22 cellular contexts compared by ENCODE assay signal in genomic region chr6:169684056-169684455, GRCh38. TPM values are rescaled to one million over a fixed set of nuclear protein-coding genes. Genes with fewer than 3 reads are reported as not detected.
DNase-seq lines count a peak whose midpoint lies in the region; ATAC-seq and TF ChIP-seq lines count a peak whose summit lies in the region.
"Had no signal": no experiment of that assay in that cellular context is flagged by ENCODE, and none has a peak within 500 bp of the region (broad histone marks: within the 10 kb centered on the region; RNA-seq: fewer than 3 reads in every experiment).

No MANE protein-coding gene starts in this region.

- ATAC-seq in GM23338, result no peak
- ATAC-seq in GM19463 (IDR thresholded peaks at IDR 0.05; ENCODE audit: unreplicated experiment), result no peak
- no peak for ATAC-seq in GM21526 (IDR thresholded peaks at IDR 0.05; ENCODE audit: low FRiP score, unreplicated experiment)
- ATAC-seq: A549, GM12878, HCT116 had no signal

- H3K27me3 ChIP-seq in GM23338 (ENCODE audit: insufficient read depth) (no peaks in the 10 kb centered on the region), esophagus muscularis mucosa (no peaks in the 10 kb centered on the region)
- H3K27me3 ChIP-seq: BE2C; BLaER1 treated with 17β-estradiol and CSF1 and Interleukin-3, amounts not matched to agents 10 nM and 100 nM had no signal

- TF ChIP-seq POLR2A in esophagus muscularis mucosa (IDR thresholded peaks at IDR 0.05; ENCODE audit: low read depth), result no peak

- DNase-seq in GM23338 (ENCODE audit: low spot score) (no peak), RWPE1 (ENCODE audit: low spot score) (no peak), epithelial cell of esophagus (ENCODE audit: low read depth) (peak; percentile 50), esophagus muscularis mucosa (ENCODE audit: extremely low spot score) (no peak)
- DNase-seq: 8988T; ACHN; AML-193; BE2C; CD4-positive, alpha-beta T cell; CD8-positive, alpha-beta memory T cell; DMS 273 treated with DMSO at 0.1 percent for 48 hours; DMS79; EL; GDM1; H7 had no signal

- peaks cover 91% of the 10 kb centered on the region for H3K36me3 Mint-ChIP-seq in GM23338 (ENCODE audit: low read depth)

- peaks cover 1% of the 10 kb centered on the region for H3K27me3 Mint-ChIP-seq in GM23338 (ENCODE audit: insufficient read depth, low read depth, poor library complexity)
- H3K27me3 Mint-ChIP-seq: CD4-positive, alpha-beta T cell; CD8-positive, alpha-beta memory T cell had no signal

- H3K9me2 ChIP-seq in GM23338 (ENCODE audit: insufficient read depth), result 0 out of 2 replicates have a peak, but pooled peaks cover 3% of the 10 kb centered on the region

- H3K4me1 ChIP-seq in GM23338 (ENCODE audit: insufficient read depth) (no peaks in the 10 kb centered on the region), esophagus muscularis mucosa (no peaks in the 10 kb centered on the region)
- H3K4me1 ChIP-seq: A549; BE2C; BLaER1 treated with 17β-estradiol and CSF1 and Interleukin-3, amounts not matched to agents 10 nM and 100 nM had no signal

- H3K4me3 ChIP-seq in GM23338 (no peak overlapping the region), epithelial cell of esophagus (ENCODE audit: low read length) (no peak overlapping the region), esophagus muscularis mucosa (no peak overlapping the region)
- H3K4me3 ChIP-seq: A549; BLaER1 treated with 17β-estradiol and CSF1 and Interleukin-3, amounts not matched to agents 10 nM and 100 nM; GM12878 had no signal

- peaks cover 3% of the 10 kb centered on the region; the same call in 2 of the 3 replicates for H3K9me3 Mint-ChIP-seq in GM23338

- POLR2A ChIA-PET in RWPE1 (lab: Yijun Ruan, JAX; ENCODE audit: low non-redundant PET), result no interaction called here

- peaks cover 27% of the 10 kb centered on the region for H3K36me3 ChIP-seq in GM23338 (ENCODE audit: insufficient read depth)
- peaks cover 0 to 44% (median 24%) of the 10 kb centered on the region in 4 donors for H3K36me3 ChIP-seq in esophagus muscularis mucosa

- CTCF ChIA-PET in RWPE1 (lab: Yijun Ruan, JAX), result interaction anchor here (0.6 kb wide), 1 partner anchor 9 kb away, joined by 3 read pairs; no protein-coding TSS in a partner anchor

- intact Hi-C loops in esophagus muscularis mucosa (cut with DNase I), result no loop called here

- no peak overlapping the region for H3K27ac ChIP-seq in GM23338 (ENCODE audit: low read depth)
- H3K27ac ChIP-seq in RWPE1, result peak overlapping the region; percentile 15; the same call in 1 of the 2 replicates
- H3K27ac ChIP-seq in esophagus muscularis mucosa (replicated peaks in 1 of 4), result no peak overlapping the region
- H3K27ac ChIP-seq: A549; BLaER1 treated with 17β-estradiol and CSF1 and Interleukin-3, amounts not matched to agents 10 nM and 100 nM had no signal

- H3F3A ChIP-seq in GM23338 (replicated peaks; ENCODE audit: low read depth), result no peaks in the 10 kb centered on the region

- peaks cover 69% of the 10 kb centered on the region for H3K79me2 ChIP-seq in GM23338 (replicated peaks; ENCODE audit: insufficient read depth)

- peak overlapping the region; percentile 37; the same call in 1 of the 2 replicates for H3K27ac Mint-ChIP-seq in GM23338
- H3K27ac Mint-ChIP-seq: CD4-positive, alpha-beta T cell had no signal

- peaks cover 0 to 11% (median 9%) of the 10 kb centered on the region in 4 donors for H3K9me3 ChIP-seq in esophagus muscularis mucosa
- H3K9me3 ChIP-seq: BE2C had no signal

- H3K4me2 ChIP-seq in GM23338, result no peak overlapping the region
- H3K4me2 ChIP-seq: A549; BLaER1 treated with 17β-estradiol and CSF1 and Interleukin-3, amounts not matched to agents 10 nM and 100 nM had no signal

- no peak overlapping the region for H2AFZ ChIP-seq in GM23338

- peaks cover 4% of the 10 kb centered on the region; the same call in 1 of the 2 replicates for H4K20me1 ChIP-seq in GM23338 (replicated peaks; ENCODE audit: insufficient read depth)
- H4K20me1 ChIP-seq: BLaER1 treated with 17β-estradiol and CSF1 and Interleukin-3, amounts not matched to agents 10 nM and 100 nM had no signal

- WGBS in esophagus muscularis mucosa, result 100% methylated on average over 1 of the region's 3 CpGs

- no peaks in the 10 kb centered on the region; the same call in 2 of the 3 replicates for H3K4me1 Mint-ChIP-seq in GM23338
- H3K4me1 Mint-ChIP-seq: CD14-positive monocyte; CD8-positive, alpha-beta memory T cell had no signal

- H3K4me3 Mint-ChIP-seq in GM23338, result no peak overlapping the region
- H3K4me3 Mint-ChIP-seq: CD14-positive monocyte; CD4-positive, alpha-beta T cell had no signal

- no peak for TF ChIP-seq EP300 in esophagus muscularis mucosa (IDR thresholded peaks at IDR 0.05)

- TF ChIP-seq CTCF in GM23338 (conservative IDR thresholded peaks at IDR 0.05; ENCODE audit: low read depth in 2 of 2), result no peak
- TF ChIP-seq CTCF in RWPE1 (conservative IDR thresholded peaks at IDR 0.05; ENCODE audit: low read depth), result no peak
- no peak for TF ChIP-seq CTCF in epithelial cell of esophagus (IDR thresholded peaks at IDR 0.05; ENCODE audit: insufficient read depth, low read depth, low read length, missing control alignments)
- TF ChIP-seq CTCF in esophagus muscularis mucosa (IDR thresholded peaks at IDR 0.05), result no peak

TF ChIP-seq in GM23338, 12 proteins besides CTCF, POLR2A, EP300 and RAD21:
- no peak for TF ChIP-seq EZH2phosphoT487 (IDR thresholded peaks at IDR 0.05; ENCODE audit: unreplicated experiment)
- no peak for TF ChIP-seq ZNF462 (CRISPR knock-in tag; IDR thresholded peaks at IDR 0.05)
- no peak for TF ChIP-seq JUNB (IDR thresholded peaks at IDR 0.05; ENCODE audit: unreplicated experiment)

RNA-seq across cellular contexts. Expression of gene WDR27, which starts 17.8 kb away (rescaled TPM):
- 65.9 and 80.4 TPM in 2 replicates for total RNA-seq in GM23338 (2014; rRNA removed; shearing (Covaris generic))
- 42.8 and 55.3 TPM in 2 replicates for polyA plus RNA-seq in GM23338 (2016; fragmentation: Nextera tagmentation; extraction: Ambion mirVana)
- total RNA-seq in esophagus muscularis mucosa, result 10 to 100 TPM in 3 of 4 donors, 1 to 10 TPM in 1; 9.3 to 18.4 (median 14.4) TPM

RNA-seq across cellular contexts. Expression of gene C6orf120, which starts 17.9 kb away (rescaled TPM):
- total RNA-seq in GM23338 (2014; rRNA removed; shearing (Covaris generic)), result 49.3 and 57.3 TPM in 2 replicates
- 18.3 and 18.8 TPM in 2 replicates for polyA plus RNA-seq in GM23338 (2016; fragmentation: Nextera tagmentation; extraction: Ambion mirVana)
- 10 to 100 TPM; 25.3 to 35.6 (median 31.2) TPM for total RNA-seq in esophagus muscularis mucosa

RNA-seq across cellular contexts. Expression of gene PHF10, which starts 40.2 kb away (rescaled TPM):
- 44.7 and 48.1 TPM in 2 replicates for total RNA-seq in GM23338 (2014; rRNA removed; shearing (Covaris generic))
- 15.7 and 16.5 TPM in 2 replicates for polyA plus RNA-seq in GM23338 (2016; fragmentation: Nextera tagmentation; extraction: Ambion mirVana)
- 10 to 100 TPM; 64.6 to 96.5 (median 78.0) TPM for total RNA-seq in esophagus muscularis mucosa
